ENCODE assay signal across 10 cellular contexts in genomic region chr11:35682230-35683195, GRCh38. TPM values are rescaled to one million over a fixed set of nuclear protein-coding genes. Genes with fewer than 3 reads are reported as not detected.
DNase-seq lines count a peak whose midpoint lies in the region; ATAC-seq lines count a peak whose summit lies in the region.
"Had no signal": no experiment of that assay in that cellular context is flagged by ENCODE, and none has a peak within 500 bp of the region (broad histone marks: within the 10 kb centered on the region; RNA-seq: fewer than 3 reads in every experiment).

No MANE protein-coding gene starts in this region.

- CTCF ChIA-PET in activated naive CD4-positive, alpha-beta T cell treated with anti-CD3 and anti-CD28 coated beads for 36 hours (lab: Charles Lee) = interaction anchor here (0.6 kb wide), 1 partner anchor 21 kb away, joined by 3 read pairs; no protein-coding TSS in a partner anchor
- CTCF ChIA-PET in activated CD8-positive, alpha-beta memory T cell treated with anti-CD3 and anti-CD28 coated beads, Interleukin-2, amount 10 ng/mL, durations not matched to agents 7 days and 5 days (lab: Charles Lee) = no interaction called here

- H3K14ac ChIP-seq in neuronal stem cell (ENCODE audit: low read length) = no peak overlapping the region

- H2BK12ac ChIP-seq in neuronal stem cell (ENCODE audit: low read length) = no peak overlapping the region

- H3K27me3 Mint-ChIP-seq in activated naive CD4-positive, alpha-beta T cell treated with anti-CD3 and anti-CD28 coated beads for 36 hours (ENCODE audit: low read depth) = no peaks in the 10 kb centered on the region
- no peaks in the 10 kb centered on the region for H3K27me3 Mint-ChIP-seq in activated CD8-positive, alpha-beta memory T cell treated with anti-CD3 and anti-CD28 coated beads, Interleukin-2, amount 10 ng/mL, durations not matched to agents 7 days and 5 days
- H3K27me3 Mint-ChIP-seq: activated naive CD8-positive, alpha-beta T cell treated with anti-CD3 and anti-CD28 coated beads, Interleukin-2, amount 10 ng/mL, durations not matched to agents 7 days and 5 days had no signal

- peak overlapping the region; percentile 74 for H2AFZ ChIP-seq in neuronal stem cell (ENCODE audit: low read length)

- H3K4me1 Mint-ChIP-seq in activated naive CD4-positive, alpha-beta T cell treated with anti-CD3 and anti-CD28 coated beads for 36 hours (ENCODE audit: low read depth) = peaks cover 41% of the 10 kb centered on the region
- H3K4me1 Mint-ChIP-seq in activated CD8-positive, alpha-beta memory T cell treated with anti-CD3 and anti-CD28 coated beads, Interleukin-2, amount 10 ng/mL, durations not matched to agents 7 days and 5 days = peaks cover 13% of the 10 kb centered on the region

- H3K27me3 ChIP-seq in endocrine pancreas (ENCODE audit: control insufficient read depth, insufficient read depth, low read length) = no peaks in the 10 kb centered on the region
- H3K27me3 ChIP-seq in neuronal stem cell (ENCODE audit: control insufficient read depth in 3 of 3, insufficient read depth in 3 of 3, low read depth in 1 of 3, low read length in 3 of 3) = no peaks in the 10 kb centered on the region

- no peaks in the 10 kb centered on the region for H3K36me3 ChIP-seq in endocrine pancreas (ENCODE audit: control insufficient read depth, insufficient read depth, low read length)
- H3K36me3 ChIP-seq in neuronal stem cell (replicated peaks in 1 of 2; ENCODE audit: control insufficient read depth in 2 of 2, insufficient read depth in 2 of 2, low read length in 2 of 2) = peaks cover 2 to 23% of the 10 kb centered on the region in 2 donors

- no peak overlapping the region for H4K91ac ChIP-seq in neuronal stem cell (ENCODE audit: low read depth, low read length, poor library complexity)

- no peak overlapping the region for H2BK15ac ChIP-seq in neuronal stem cell (ENCODE audit: low read length)

- no peak overlapping the region for H3K23ac ChIP-seq in neuronal stem cell (ENCODE audit: low read depth, low read length, poor library complexity)

- no peak overlapping the region for H2BK5ac ChIP-seq in neuronal stem cell (ENCODE audit: low read length)

- ATAC-seq in HG02970 (IDR thresholded peaks at IDR 0.05; ENCODE audit: low FRiP score, unreplicated experiment) (no peak), HG02870 (IDR thresholded peaks at IDR 0.05; ENCODE audit: unreplicated experiment) (no peak)
- no peak for ATAC-seq in activated CD8-positive, alpha-beta memory T cell treated with anti-CD3 and anti-CD28 coated beads, Interleukin-2, amount 10 ng/mL, durations not matched to agents 7 days and 5 days

- H3K9ac ChIP-seq in endocrine pancreas (ENCODE audit: control insufficient read depth, insufficient read depth, low read length) (peak overlapping the region; percentile 86), neuronal stem cell (ENCODE audit: low read depth, low read length, poor library complexity) (no peak overlapping the region)

- H3K4ac ChIP-seq in neuronal stem cell (ENCODE audit: low read length) = no peak overlapping the region

- no peak overlapping the region for H2BK120ac ChIP-seq in neuronal stem cell (ENCODE audit: low read depth, low read length)

- H3K9me3 ChIP-seq in endocrine pancreas (ENCODE audit: control insufficient read depth, low read length) (no peaks in the 10 kb centered on the region), neuronal stem cell (replicated peaks in 1 of 2; ENCODE audit: control insufficient read depth in 2 of 2, insufficient read depth in 1 of 2, low read depth in 1 of 2, low read length in 2 of 2) (no peaks in the 10 kb centered on the region)

- peak overlapping the region; percentile 53 for H3K4me3 ChIP-seq in endocrine pancreas (ENCODE audit: control insufficient read depth, insufficient read depth, low read length)
- H3K4me3 ChIP-seq in neuronal stem cell (ENCODE audit: low read length in 2 of 2) = peak overlapping the region in 1 of 2 donors; percentile 33
- H3K4me3 ChIP-seq: skin epidermis had no signal

- WGBS in neuronal stem cell (ENCODE audit: extremely low coverage in 2 of 2, insufficient read length in 2 of 2, insufficient replicate concordance in 1 of 2), 2 donors = no CpG with 5 or more reads among the region's 9 CpGs

- H3K27ac Mint-ChIP-seq in activated naive CD4-positive, alpha-beta T cell treated with anti-CD3 and anti-CD28 coated beads for 36 hours = no peak overlapping the region
- no peak overlapping the region for H3K27ac Mint-ChIP-seq in activated CD8-positive, alpha-beta memory T cell treated with anti-CD3 and anti-CD28 coated beads, Interleukin-2, amount 10 ng/mL, durations not matched to agents 7 days and 5 days
- H3K27ac Mint-ChIP-seq: activated naive CD8-positive, alpha-beta T cell treated with anti-CD3 and anti-CD28 coated beads, Interleukin-2, amount 10 ng/mL, durations not matched to agents 7 days and 5 days had no signal

- H3K27ac ChIP-seq in neuronal stem cell (replicated peaks; ENCODE audit: low read length) = peak overlapping the region; percentile 45
- H3K27ac ChIP-seq: skin epidermis had no signal

- no peak overlapping the region for H3K4me3 Mint-ChIP-seq in activated naive CD4-positive, alpha-beta T cell treated with anti-CD3 and anti-CD28 coated beads for 36 hours
- no peak overlapping the region for H3K4me3 Mint-ChIP-seq in activated CD8-positive, alpha-beta memory T cell treated with anti-CD3 and anti-CD28 coated beads, Interleukin-2, amount 10 ng/mL, durations not matched to agents 7 days and 5 days
- H3K4me3 Mint-ChIP-seq: activated naive CD8-positive, alpha-beta T cell treated with anti-CD3 and anti-CD28 coated beads, Interleukin-2, amount 10 ng/mL, durations not matched to agents 7 days and 5 days had no signal

- intact Hi-C loops in activated naive CD4-positive, alpha-beta T cell treated with anti-CD3 and anti-CD28 coated beads for 36 hours (cut with micrococcal nuclease) = no loop called here

- H3K36me3 Mint-ChIP-seq in activated naive CD4-positive, alpha-beta T cell treated with anti-CD3 and anti-CD28 coated beads for 36 hours (ENCODE audit: low read depth) = peaks cover 10% of the 10 kb centered on the region
- H3K36me3 Mint-ChIP-seq in activated CD8-positive, alpha-beta memory T cell treated with anti-CD3 and anti-CD28 coated beads, Interleukin-2, amount 10 ng/mL, durations not matched to agents 7 days and 5 days = peaks cover 1% of the 10 kb centered on the region

- no peaks in the 10 kb centered on the region for H3K9me3 Mint-ChIP-seq in activated naive CD4-positive, alpha-beta T cell treated with anti-CD3 and anti-CD28 coated beads for 36 hours
- no peaks in the 10 kb centered on the region for H3K9me3 Mint-ChIP-seq in activated CD8-positive, alpha-beta memory T cell treated with anti-CD3 and anti-CD28 coated beads, Interleukin-2, amount 10 ng/mL, durations not matched to agents 7 days and 5 days (ENCODE audit: low read depth)
- H3K9me3 Mint-ChIP-seq: activated naive CD8-positive, alpha-beta T cell treated with anti-CD3 and anti-CD28 coated beads, Interleukin-2, amount 10 ng/mL, durations not matched to agents 7 days and 5 days had no signal

- H3K4me1 ChIP-seq in endocrine pancreas (ENCODE audit: control insufficient read depth, insufficient read depth, low read length) (peaks cover 13% of the 10 kb centered on the region), neuronal stem cell (ENCODE audit: control insufficient read depth in 2 of 2, insufficient read depth in 1 of 2, low read depth in 1 of 2, low read length in 2 of 2) (peaks cover 6 to 10% of the 10 kb centered on the region in 2 donors)

- H3K4me2 ChIP-seq in neuronal stem cell (ENCODE audit: insufficient read depth, low read length, poor library complexity, severe bottlenecking) = no peak overlapping the region

- no peak overlapping the region for H3K18ac ChIP-seq in neuronal stem cell (ENCODE audit: low read length)

- no peak overlapping the region for H2AK5ac ChIP-seq in neuronal stem cell (ENCODE audit: low read depth, low read length)

- DNase-seq in G401 (ENCODE audit: low spot score) = peak; percentile 83
- DNase-seq in NCI-H345 (lab: John Stamatoyannopoulos, UW) = peak; percentile 75
- no peak for DNase-seq in neuronal stem cell (ENCODE audit: low spot score)
- no peak for DNase-seq in activated naive CD4-positive, alpha-beta T cell treated with anti-CD3 and anti-CD28 coated beads for 36 hours
- no peak for DNase-seq in activated CD8-positive, alpha-beta memory T cell treated with anti-CD3 and anti-CD28 coated beads, Interleukin-2, amount 10 ng/mL, durations not matched to agents 7 days and 5 days
- DNase-seq: activated naive CD8-positive, alpha-beta T cell treated with anti-CD3 and anti-CD28 coated beads, Interleukin-2, amount 10 ng/mL, durations not matched to agents 7 days and 5 days had no signal

- no peaks in the 10 kb centered on the region for H3K79me1 ChIP-seq in neuronal stem cell (ENCODE audit: low read depth, low read length)

- in situ Hi-C loops in G401 (cut with HindIII; ENCODE audit: low sequenced_read_pairs) = no loop called here

- no peak overlapping the region for H4K8ac ChIP-seq in neuronal stem cell (ENCODE audit: low read depth, low read length)

RNA-seq across cellular contexts. Expression of gene TRIM44, which starts 19.9 kb away (rescaled TPM):
- total RNA-seq in G401 (2014; rRNA removed; shearing (Covaris generic)) = 8.3 and 38.1 TPM in 2 replicates
- polyA plus RNA-seq in neuronal stem cell (2013, experiment 1 of 2) = 31.4 TPM
- polyA plus RNA-seq in neuronal stem cell (2013, experiment 2 of 2) = 31.8 TPM
- 10 to 100 TPM; 35.0 to 37.8 TPM for total RNA-seq in activated naive CD4-positive, alpha-beta T cell treated with anti-CD3 and anti-CD28 coated beads for 36 hours
- 10 to 100 TPM; 23.1 to 24.2 TPM for total RNA-seq in activated CD8-positive, alpha-beta memory T cell treated with anti-CD3 and anti-CD28 coated beads, Interleukin-2, amount 10 ng/mL, durations not matched to agents 7 days and 5 days

Comparison
In these comparisons a context has a peak if more than half of its experiments do, and no peak if none do; other contexts are left out.
1. DNase-seq: peak in G401 (single experiment) and NCI-H345 (single experiment); none in neuronal stem cell (single experiment), activated naive CD4-positive, alpha-beta T cell treated with anti-CD3 and anti-CD28 coated beads for 36 hours (single experiment) and activated CD8-positive, alpha-beta memory T cell treated with anti-CD3 and anti-CD28 coated beads, Interleukin-2, amount 10 ng/mL, durations not matched to agents 7 days and 5 days (single experiment).